In genomic region chr1:21867597-21867996, GRCh38 we compare ENCODE assay signal across 1 cellular context.
A peak's percentile ranks its signal among the peaks of the same experiment; 100 is the strongest.
TF ChIP-seq lines count a peak whose summit lies in the region.

No MANE protein-coding gene starts in this region.

TF ChIP-seq in K562, 482 proteins besides CTCF, POLR2A, EP300 and RAD21 (continued from another document):
- TF ChIP-seq HDAC2 (IDR thresholded peaks at IDR 0.05) = 0 out of 2 replicates have a peak, but pooled peaks have one; percentile 33
